In the genomic region with DNA sequence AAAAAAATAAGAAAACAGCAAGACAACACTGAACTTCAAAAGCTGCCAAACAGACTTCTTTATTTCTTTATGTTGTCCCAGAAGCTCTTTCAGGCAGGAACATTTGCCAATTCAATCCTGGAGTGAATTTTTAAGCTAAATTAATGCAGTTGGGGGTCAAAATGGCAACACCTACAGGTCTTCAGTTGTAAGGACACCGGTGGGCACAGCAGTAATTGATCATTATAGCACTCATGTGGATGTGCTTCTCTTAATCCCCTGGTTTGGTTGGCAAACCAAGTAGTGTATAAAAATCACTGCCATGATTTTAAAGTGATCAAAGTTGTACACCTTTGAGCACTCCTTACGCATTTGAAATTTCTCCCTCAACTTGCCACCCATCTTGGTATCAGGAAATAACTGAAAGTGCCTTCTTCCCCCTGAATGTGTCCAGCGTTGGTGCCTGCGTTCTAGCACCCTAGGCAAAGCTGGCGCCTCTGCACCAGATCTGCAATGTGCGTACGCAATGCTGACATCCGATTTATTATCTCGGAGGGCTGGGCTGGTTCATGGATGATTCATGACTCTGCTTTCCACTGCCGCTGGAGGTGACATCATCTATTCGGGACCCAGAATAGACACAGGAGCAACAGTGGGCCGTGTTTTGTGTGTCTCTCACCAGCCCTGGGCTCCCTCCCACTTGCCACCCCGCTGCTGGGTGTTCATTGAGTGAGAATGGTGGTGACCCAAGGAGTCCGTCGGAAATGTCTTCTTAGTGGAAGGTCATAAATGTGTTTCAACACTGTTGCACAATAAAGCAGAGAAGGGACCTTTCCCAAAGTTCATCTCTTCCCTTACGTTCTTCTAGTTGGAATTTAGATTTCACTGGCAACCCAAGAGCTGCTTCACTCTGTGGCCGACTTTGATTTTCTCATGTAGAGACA, we compare ENCODE assay signal across 13 cellular contexts.
DNase-seq lines count a peak whose midpoint lies in the region; ATAC-seq and TF ChIP-seq lines count a peak whose summit lies in the region.
"Had no signal": no experiment of that assay in that cellular context is flagged by ENCODE, and none has a peak within 500 bp of the region (broad histone marks: within the 10 kb centered on the region; RNA-seq: fewer than 3 reads in every experiment).

No MANE protein-coding gene starts in this region.

- H3K36me3 Mint-ChIP-seq in neural crest cell (ENCODE audit: low read depth): no peaks in the 10 kb centered on the region

- no peak for ATAC-seq in HG02870 (IDR thresholded peaks at IDR 0.05; ENCODE audit: unreplicated experiment)
- no peak for ATAC-seq in GM19455 (IDR thresholded peaks at IDR 0.05; ENCODE audit: unreplicated experiment)
- ATAC-seq: PC-3 had no signal

- H3K27me3 Mint-ChIP-seq in neural crest cell (ENCODE audit: low read depth): no peaks in the 10 kb centered on the region
- H3K27me3 Mint-ChIP-seq: activated CD4-positive, alpha-beta memory T cell treated with anti-CD3 and anti-CD28 coated beads, Interleukin-2, amount 10 ng/mL, durations not matched to agents 7 days and 5 days; dendritic cell treated with granulocyte-macrophage colony-stimulating factor and Interleukin-4, amounts not matched to agents 40 ng/mL and 50 ng/mL, for 4 days had no signal

- DNase-seq in Caki2 (ENCODE audit: low read depth) (peak; percentile 69), NCI-H226 (peak; percentile 94), neural crest cell (ENCODE audit: low read depth, low spot score) (no peak), KG1 (lab: John Stamatoyannopoulos, UW) (no peak), NCI-H748 (lab: John Stamatoyannopoulos, UW; ENCODE audit: unreplicated experiment) (no peak)
- DNase-seq: activated CD4-positive, alpha-beta memory T cell treated with anti-CD3 and anti-CD28 coated beads, Interleukin-2, amount 10 ng/mL, durations not matched to agents 7 days and 5 days; DMS79 treated with DMSO at 0.1 percent for 48 hours; PC-3; stimulated activated CD4-positive, alpha-beta T cell treated with anti-CD3 and anti-CD28 coated beads, Interleukin-1b, Interleukin-23, amount 100 ng/mL, for 48 hours had no signal

- H3K4me3 Mint-ChIP-seq in neural crest cell: peak overlapping the region; percentile 64
- H3K4me3 Mint-ChIP-seq: activated CD4-positive, alpha-beta memory T cell treated with anti-CD3 and anti-CD28 coated beads, Interleukin-2, amount 10 ng/mL, durations not matched to agents 7 days and 5 days; dendritic cell treated with granulocyte-macrophage colony-stimulating factor and Interleukin-4, amounts not matched to agents 40 ng/mL and 50 ng/mL, for 4 days had no signal

- peak overlapping the region; percentile 94 for H3K27ac Mint-ChIP-seq in neural crest cell (ENCODE audit: unreplicated experiment)
- H3K27ac Mint-ChIP-seq: activated CD4-positive, alpha-beta memory T cell treated with anti-CD3 and anti-CD28 coated beads, Interleukin-2, amount 10 ng/mL, durations not matched to agents 7 days and 5 days; dendritic cell treated with granulocyte-macrophage colony-stimulating factor and Interleukin-4, amounts not matched to agents 40 ng/mL and 50 ng/mL, for 4 days had no signal

- no peaks in the 10 kb centered on the region for H3K9me3 Mint-ChIP-seq in neural crest cell
- H3K9me3 Mint-ChIP-seq: activated CD4-positive, alpha-beta memory T cell treated with anti-CD3 and anti-CD28 coated beads, Interleukin-2, amount 10 ng/mL, durations not matched to agents 7 days and 5 days; dendritic cell treated with granulocyte-macrophage colony-stimulating factor and Interleukin-4, amounts not matched to agents 40 ng/mL and 50 ng/mL, for 4 days had no signal

- TF ChIP-seq CTCF in neural crest cell (conservative IDR thresholded peaks at IDR 0.05): no peak

- in situ Hi-C loops in Caki2 (cut with HindIII; ENCODE audit: low pct_unique_long_range_greater_than_20kb, low sequenced_read_pairs): no loop called here

- peak overlapping the region; percentile 35 for H3K27ac ChIP-seq in cingulate gyrus (ENCODE audit: low read depth, low read length)

- peaks cover 96% of the 10 kb centered on the region for H3K4me1 Mint-ChIP-seq in neural crest cell

Comparison
In these comparisons a context has a peak if more than half of its experiments do, and no peak if none do; other contexts are left out.
1. DNase-seq: peak in Caki2 (single experiment) and NCI-H226 (single experiment); none in neural crest cell (single experiment), KG1 (single experiment) and NCI-H748 (single experiment).